ENCODE assay signal across 12 cellular contexts in the genomic region with DNA sequence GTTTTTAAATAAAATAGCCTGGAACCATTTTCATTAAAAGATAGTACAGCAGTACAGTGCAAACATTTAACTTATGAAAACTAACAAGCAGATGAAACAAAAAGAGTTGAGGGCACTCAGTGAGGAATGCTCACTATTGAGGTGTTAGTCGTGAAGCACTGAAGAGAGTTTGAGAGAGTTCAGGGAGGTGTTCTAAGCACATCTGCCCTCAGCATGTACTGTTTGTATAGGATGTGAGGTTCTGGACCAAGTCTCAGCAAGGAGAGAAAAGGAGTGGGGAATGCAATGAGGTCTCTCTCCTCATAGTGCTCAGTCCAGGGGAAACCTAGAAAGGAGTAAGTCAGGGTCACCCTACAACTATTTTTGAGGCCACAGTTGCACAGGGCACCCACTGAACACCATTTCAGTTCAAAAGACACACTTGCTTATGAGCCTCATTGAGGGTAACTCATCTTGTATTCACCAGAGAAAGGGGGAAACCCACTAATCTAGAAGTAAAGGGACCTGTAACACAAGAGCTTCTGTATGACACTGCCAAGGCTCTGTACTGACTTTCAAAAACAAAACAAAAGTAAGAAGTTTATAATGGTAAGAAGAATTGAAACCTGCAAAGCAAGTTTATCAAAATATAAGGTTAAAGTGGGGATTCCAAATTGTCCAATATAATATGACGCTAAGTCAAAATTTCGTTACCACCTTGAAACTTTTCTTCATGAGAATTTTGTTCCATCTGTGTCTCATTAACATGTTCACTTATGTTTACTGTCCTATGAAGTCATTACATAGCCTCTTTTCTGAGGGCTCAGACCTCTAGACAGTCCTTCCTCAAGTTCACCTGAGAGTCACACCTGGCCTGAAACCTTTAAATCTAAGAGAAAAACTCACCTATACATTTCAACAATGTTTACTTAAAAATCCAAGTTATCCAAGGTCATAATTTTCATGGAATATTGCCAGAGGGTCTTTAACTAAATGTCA.
DNase-seq lines count a peak whose midpoint lies in the region; ATAC-seq and TF ChIP-seq lines count a peak whose summit lies in the region.
"Had no signal": no experiment of that assay in that cellular context is flagged by ENCODE, and none has a peak within 500 bp of the region (broad histone marks: within the 10 kb centered on the region; RNA-seq: fewer than 3 reads in every experiment).

No MANE protein-coding gene starts in this region.

- H3K4me1 Mint-ChIP-seq in activated CD4-positive, alpha-beta memory T cell treated with anti-CD3 and anti-CD28 coated beads for 36 hours (ENCODE audit: low read depth), result peaks cover 68% of the 10 kb centered on the region
- H3K4me1 Mint-ChIP-seq in activated CD4-positive, alpha-beta memory T cell treated with anti-CD3 and anti-CD28 coated beads, Interleukin-2, amount 10 ng/mL, durations not matched to agents 7 days and 5 days, result peaks cover 49% of the 10 kb centered on the region
- H3K4me1 Mint-ChIP-seq in stimulated activated memory B cell treated with anti-CD40 and anti-IgM and Interleukin-4, amounts not matched to agents 10 μg/mL and 1 μg/mL and 100 μg/mL, for 72 hours, result peaks cover 34% of the 10 kb centered on the region

- H3K4me2 ChIP-seq in Loucy (ENCODE audit: low read depth, low read length, poor library complexity, severe bottlenecking), result no peak overlapping the region

- H3K27ac Mint-ChIP-seq in activated CD4-positive, alpha-beta memory T cell treated with anti-CD3 and anti-CD28 coated beads for 36 hours, result peak overlapping the region; percentile 80
- no peak overlapping the region for H3K27ac Mint-ChIP-seq in activated CD4-positive, alpha-beta memory T cell treated with anti-CD3 and anti-CD28 coated beads, Interleukin-2, amount 10 ng/mL, durations not matched to agents 7 days and 5 days
- peak overlapping the region; percentile 19 for H3K27ac Mint-ChIP-seq in stimulated activated memory B cell treated with anti-CD40 and anti-IgM and Interleukin-4, amounts not matched to agents 10 μg/mL and 1 μg/mL and 100 μg/mL, for 72 hours

- H3K9me2 ChIP-seq in Loucy (replicated peaks; ENCODE audit: low read depth, low read length), result no peaks in the 10 kb centered on the region

- H3K4me3 Mint-ChIP-seq in activated CD4-positive, alpha-beta memory T cell treated with anti-CD3 and anti-CD28 coated beads for 36 hours, result peak overlapping the region; percentile 0
- no peak overlapping the region for H3K4me3 Mint-ChIP-seq in activated CD4-positive, alpha-beta memory T cell treated with anti-CD3 and anti-CD28 coated beads, Interleukin-2, amount 10 ng/mL, durations not matched to agents 7 days and 5 days
- no peak overlapping the region for H3K4me3 Mint-ChIP-seq in stimulated activated memory B cell treated with anti-CD40 and anti-IgM and Interleukin-4, amounts not matched to agents 10 μg/mL and 1 μg/mL and 100 μg/mL, for 72 hours

- peak; percentile 81 for ATAC-seq in GM21786 (IDR thresholded peaks at IDR 0.05; ENCODE audit: unreplicated experiment)
- ATAC-seq in stimulated activated memory B cell treated with anti-CD40 and anti-IgM and Interleukin-4, amounts not matched to agents 10 μg/mL and 1 μg/mL and 100 μg/mL, for 72 hours, result peak; percentile 86

- no peak overlapping the region for H3K4me3 ChIP-seq in Loucy (ENCODE audit: low read length, poor library complexity, severe bottlenecking)
- H3K4me3 ChIP-seq: vagina had no signal

- POLR2A ChIA-PET in activated CD4-positive, alpha-beta memory T cell treated with anti-CD3 and anti-CD28 coated beads for 36 hours (lab: Charles Lee), result interaction anchor here (0.8 to 1.5 kb wide), 3 partner anchors 11 to 23 kb away, joined by 3 read pairs; no protein-coding TSS in a partner anchor
- POLR2A ChIA-PET in activated CD4-positive, alpha-beta memory T cell treated with anti-CD3 and anti-CD28 coated beads, Interleukin-2, amount 10 ng/mL, durations not matched to agents 7 days and 5 days (lab: Charles Lee), result interaction anchor here (1.1 to 2.9 kb wide), 4 partner anchors 7 to 12 kb away, joined by 3 to 12 read pairs (median 5); no protein-coding TSS in a partner anchor

- peaks cover 41% of the 10 kb centered on the region for H3K36me3 Mint-ChIP-seq in activated CD4-positive, alpha-beta memory T cell treated with anti-CD3 and anti-CD28 coated beads for 36 hours
- H3K36me3 Mint-ChIP-seq in activated CD4-positive, alpha-beta memory T cell treated with anti-CD3 and anti-CD28 coated beads, Interleukin-2, amount 10 ng/mL, durations not matched to agents 7 days and 5 days (ENCODE audit: low read depth), result peaks cover 64% of the 10 kb centered on the region
- peaks cover 23% of the 10 kb centered on the region for H3K36me3 Mint-ChIP-seq in stimulated activated memory B cell treated with anti-CD40 and anti-IgM and Interleukin-4, amounts not matched to agents 10 μg/mL and 1 μg/mL and 100 μg/mL, for 72 hours

- CTCF ChIA-PET in activated CD4-positive, alpha-beta memory T cell treated with anti-CD3 and anti-CD28 coated beads for 36 hours (lab: Charles Lee), result interaction anchor here (1.4 kb wide), 1 partner anchor 9 kb away, joined by 4 read pairs; no protein-coding TSS in a partner anchor
- CTCF ChIA-PET in activated CD4-positive, alpha-beta memory T cell treated with anti-CD3 and anti-CD28 coated beads, Interleukin-2, amount 10 ng/mL, durations not matched to agents 7 days and 5 days (lab: Charles Lee), result interaction anchor here (2.8 kb wide), 1 partner anchor 12 kb away, joined by 6 read pairs; no protein-coding TSS in a partner anchor

- H2AFZ ChIP-seq in Loucy (ENCODE audit: low read length), result peak overlapping the region; percentile 39; the same call in 1 of the 2 replicates

- TF ChIP-seq CTCF in Loucy (conservative IDR thresholded peaks at IDR 0.05; ENCODE audit: low read length), result no peak

- no peaks in the 10 kb centered on the region for H3K27me3 ChIP-seq in Loucy (ENCODE audit: insufficient read depth, low read length, poor library complexity, severe bottlenecking)
- H3K27me3 ChIP-seq: brain microvascular endothelial cell, vagina had no signal

- peaks cover 7% of the 10 kb centered on the region for H3F3A ChIP-seq in Loucy (ENCODE audit: low read depth)

- H3K9me3 ChIP-seq in Loucy (ENCODE audit: insufficient read depth, low read depth, low read length), result peaks cover 25% of the 10 kb centered on the region
- H3K9me3 ChIP-seq: vagina had no signal

- peaks cover 42% of the 10 kb centered on the region for H3K9me3 Mint-ChIP-seq in activated CD4-positive, alpha-beta memory T cell treated with anti-CD3 and anti-CD28 coated beads for 36 hours
- H3K9me3 Mint-ChIP-seq in activated CD4-positive, alpha-beta memory T cell treated with anti-CD3 and anti-CD28 coated beads, Interleukin-2, amount 10 ng/mL, durations not matched to agents 7 days and 5 days, result peaks cover 43% of the 10 kb centered on the region
- H3K9me3 Mint-ChIP-seq in stimulated activated memory B cell treated with anti-CD40 and anti-IgM and Interleukin-4, amounts not matched to agents 10 μg/mL and 1 μg/mL and 100 μg/mL, for 72 hours, result peaks cover 17% of the 10 kb centered on the region

- no peaks in the 10 kb centered on the region for H3K27me3 Mint-ChIP-seq in activated CD4-positive, alpha-beta memory T cell treated with anti-CD3 and anti-CD28 coated beads for 36 hours
- no peaks in the 10 kb centered on the region for H3K27me3 Mint-ChIP-seq in activated CD4-positive, alpha-beta memory T cell treated with anti-CD3 and anti-CD28 coated beads, Interleukin-2, amount 10 ng/mL, durations not matched to agents 7 days and 5 days
- no peaks in the 10 kb centered on the region for H3K27me3 Mint-ChIP-seq in stimulated activated memory B cell treated with anti-CD40 and anti-IgM and Interleukin-4, amounts not matched to agents 10 μg/mL and 1 μg/mL and 100 μg/mL, for 72 hours

- intact Hi-C loops in activated CD4-positive, alpha-beta memory T cell treated with anti-CD3 and anti-CD28 coated beads for 36 hours (cut with micrococcal nuclease), result loop anchor here (1.0 kb wide), 1 partner anchor 10 kb away; no protein-coding TSS in a partner anchor

- H3K79me2 ChIP-seq in Loucy (ENCODE audit: insufficient read depth, low read length), result no peaks in the 10 kb centered on the region

- no peaks in the 10 kb centered on the region for H3K36me3 ChIP-seq in Loucy (ENCODE audit: insufficient read depth, low read length)
- H3K36me3 ChIP-seq: brain microvascular endothelial cell, vagina had no signal

- no peak overlapping the region for H3K9ac ChIP-seq in Loucy (ENCODE audit: low read depth, low read length, poor library complexity, severe bottlenecking)

- DNase-seq in activated CD4-positive, alpha-beta memory T cell treated with anti-CD3 and anti-CD28 coated beads for 36 hours, result no peak
- no peak for DNase-seq in activated CD4-positive, alpha-beta memory T cell treated with anti-CD3 and anti-CD28 coated beads, Interleukin-2, amount 10 ng/mL, durations not matched to agents 7 days and 5 days
- DNase-seq in NCI-H2196 (lab: John Stamatoyannopoulos, UW; ENCODE audit: unreplicated experiment), result no peak
- no peak for DNase-seq in stimulated activated CD4-positive, alpha-beta T cell treated with anti-CD3 and anti-CD28 coated beads, Interleukin-4, amount 100 ng/mL, for 1 hour
- DNase-seq in NCI-H1048 (lab: John Stamatoyannopoulos, UW), result no peak
- DNase-seq: brain microvascular endothelial cell, erythroblast, SIG-M5 had no signal

- H3K4me1 ChIP-seq in Loucy (ENCODE audit: insufficient read depth, low read length, poor library complexity, severe bottlenecking), result peaks cover 46% of the 10 kb centered on the region
- H3K4me1 ChIP-seq: vagina had no signal

- no peaks in the 10 kb centered on the region for H4K20me1 ChIP-seq in Loucy (ENCODE audit: insufficient read depth, low read length, poor library complexity, severe bottlenecking)
